In the genomic region with DNA sequence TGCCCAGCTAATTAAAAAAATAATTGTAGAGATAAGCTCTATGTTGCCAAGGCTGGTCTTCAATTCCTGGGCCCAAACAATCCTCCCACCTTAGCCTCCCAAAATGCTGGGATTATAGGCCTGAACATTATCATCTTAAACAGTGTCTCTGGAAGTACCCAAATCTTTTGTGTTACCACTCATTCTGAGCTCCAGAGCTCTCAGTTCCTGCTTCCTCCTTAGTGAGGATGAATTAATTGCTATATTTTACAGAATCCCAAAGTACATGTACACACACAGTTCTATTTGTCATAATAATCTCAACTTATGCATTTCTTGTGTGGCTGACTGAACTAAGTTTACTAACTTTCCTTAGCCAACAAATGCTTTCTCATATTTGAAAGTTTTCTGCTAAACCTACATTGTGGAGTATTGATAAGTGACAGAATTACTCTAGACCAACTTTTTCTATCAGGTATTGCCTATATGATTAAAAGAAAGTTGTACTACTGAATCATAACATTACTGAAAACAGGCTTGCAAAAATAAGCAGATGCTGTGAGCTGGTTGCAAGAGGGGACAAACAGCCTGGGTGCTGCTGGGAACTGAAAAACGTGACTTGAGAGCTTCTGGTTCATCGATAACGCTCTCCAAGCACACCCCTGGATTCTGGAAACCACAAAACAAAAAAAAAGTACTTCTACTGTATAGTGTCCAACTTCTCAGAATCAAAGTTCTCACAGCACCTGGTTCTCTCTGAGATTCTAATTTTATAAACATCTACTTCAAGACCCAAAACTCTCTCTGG, we compare ENCODE assay signal across 11 cellular contexts. TPM values are rescaled to one million over a fixed set of nuclear protein-coding genes. Genes with fewer than 3 reads are reported as not detected.
A peak's percentile ranks its signal among the peaks of the same experiment; 100 is the strongest.
DNase-seq lines count a peak whose midpoint lies in the region; ATAC-seq and TF ChIP-seq lines count a peak whose summit lies in the region.
"Had no signal": no experiment of that assay in that cellular context is flagged by ENCODE, and none has a peak within 500 bp of the region (broad histone marks: within the 10 kb centered on the region; RNA-seq: fewer than 3 reads in every experiment).

No MANE protein-coding gene starts in this region.

- TF ChIP-seq CTCF in right lobe of liver (IDR thresholded peaks at IDR 0.05), result no peak

- H3K9me3 ChIP-seq in right lobe of liver, result no peaks in the 10 kb centered on the region
- H3K9me3 ChIP-seq: suprapubic skin had no signal

- no peaks in the 10 kb centered on the region for H3K36me3 ChIP-seq in right lobe of liver
- H3K36me3 ChIP-seq: neural progenitor cell, suprapubic skin had no signal

- peak; percentile 19 for DNase-seq in stimulated activated CD4-positive, alpha-beta T cell treated with anti-CD3 and anti-CD28 coated beads, Interleukin-1b, Interleukin-23, amount 100 ng/mL, for 48 hours
- DNase-seq in stimulated activated CD4-positive, alpha-beta T cell treated with anti-CD3 and anti-CD28 coated beads, Interleukin-4, amount 100 ng/mL, for 4 hours, result no peak
- DNase-seq in right lobe of liver, result no peak
- no peak for DNase-seq in NCI-H1105 (lab: John Stamatoyannopoulos, UW)
- no peak for DNase-seq in H4 (ENCODE audit: low spot score)
- DNase-seq in NCI-H2227 treated with DMSO at 0.1 percent for 48 hours (lab: John Stamatoyannopoulos, UW), result no peak
- DNase-seq: activated CD4-positive, alpha-beta T cell treated with anti-CD3 and anti-CD28 coated beads, Interleukin-2, amount 50 U/mL, for 4 hours had no signal

- H3K4me1 ChIP-seq in right lobe of liver, result no peaks in the 10 kb centered on the region
- H3K4me1 ChIP-seq: neural progenitor cell had no signal

- WGBS in right lobe of liver (ENCODE audit: insufficient coverage, low coverage, low lambda C conversion rate, missing lambda C conversion rate), result 22% methylated on average over 3 of the region's 3 CpGs

- H3K27ac ChIP-seq in right lobe of liver, result no peak overlapping the region
- H3K27ac ChIP-seq: neural progenitor cell, suprapubic skin had no signal

- intact Hi-C loops in right lobe of liver (cut with DNase I), result no loop called here

- no peak overlapping the region for H3K4me3 ChIP-seq in right lobe of liver
- H3K4me3 ChIP-seq: neural progenitor cell, suprapubic skin had no signal

- H3K27me3 ChIP-seq in right lobe of liver, result no peaks in the 10 kb centered on the region
- H3K27me3 ChIP-seq: neural progenitor cell, suprapubic skin had no signal

- no peak for TF ChIP-seq POLR2A in right lobe of liver (IDR thresholded peaks at IDR 0.05)

- peak; percentile 92 for ATAC-seq in GM21619 (IDR thresholded peaks at IDR 0.05; ENCODE audit: unreplicated experiment)
- peak; percentile 80 for ATAC-seq in HG03432 (IDR thresholded peaks at IDR 0.05; ENCODE audit: unreplicated experiment)
- ATAC-seq in right lobe of liver, result no peak

RNA-seq across cellular contexts. Expression of a gene that starts 15.3 kb away (rescaled TPM):
- total RNA-seq in right lobe of liver, result 1 to 10 TPM in 4 of 6 experiments, under 1 TPM in 2; 0.77 to 3.6 (median 1.5) TPM
- 23.7 and 40.5 TPM in 2 replicates for total RNA-seq in H4 (2014; rRNA removed; shearing (Covaris generic))

Comparison
In these comparisons a context has a peak if more than half of its experiments do, and no peak if none do; other contexts are left out.
1. ATAC-seq: peak in GM21619 (single experiment) and HG03432 (single experiment); none in right lobe of liver (0 of 4).